ENCODE assay signal across 22 cellular contexts in genomic region chrX:2330487-2330886, GRCh38.
DNase-seq lines count a peak whose midpoint lies in the region; ATAC-seq, FAIRE-seq and TF ChIP-seq lines count a peak whose summit lies in the region.
"Had no signal": no experiment of that assay in that cellular context is flagged by ENCODE, and none has a peak within 500 bp of the region (broad histone marks: within the 10 kb centered on the region; RNA-seq: fewer than 3 reads in every experiment).

No MANE protein-coding gene starts in this region.

- TF ChIP-seq EP300 in HepG2 (IDR thresholded peaks at IDR 0.05; ENCODE audit: low read depth in 2 of 2, low read length in 2 of 2), result no peak
- TF ChIP-seq EP300 in HepG2 (CRISPR knock-in tag; IDR thresholded peaks at IDR 0.05; ENCODE audit: borderline replicate concordance), result no peak
- no peak for TF ChIP-seq EP300 in K562 (IDR thresholded peaks at IDR 0.05; ENCODE audit: low read length)

- H3K9me3 ChIP-seq in HepG2 (ENCODE audit: low read length) (no peaks in the 10 kb centered on the region), right lobe of liver (no peaks in the 10 kb centered on the region), K562 (replicated peaks; ENCODE audit: control insufficient read depth, insufficient read depth, low read depth, low read length) (no peaks in the 10 kb centered on the region), neutrophil (no peaks in the 10 kb centered on the region), colonic mucosa (no peaks in the 10 kb centered on the region)
- H3K9me3 ChIP-seq: Caco-2 had no signal

- CTCF ChIA-PET in HepG2 (lab: Yijun Ruan, JAX; ENCODE audit: low intra/inter-chr PET ratio, low total read pairs), result no interaction called here
- CTCF ChIA-PET in K562 (lab: Yijun Ruan, JAX; ENCODE audit: low intra/inter-chr PET ratio), result no interaction called here

- FAIRE-seq in HepG2 (lab: Jason Lieb, UNC), result no peak
- no peak for FAIRE-seq in K562 (lab: Jason Lieb, UNC)
- FAIRE-seq: GM12878, GM19239 had no signal

- POLR2A ChIA-PET in HepG2 (lab: Yijun Ruan, JAX), result no interaction called here
- POLR2A ChIA-PET in K562 (lab: Yijun Ruan, JAX), result no interaction called here

- no peak for ATAC-seq in HepG2
- ATAC-seq in right lobe of liver, result no peak
- ATAC-seq in K562, result no peak
- no peak for ATAC-seq in GM21786 (IDR thresholded peaks at IDR 0.05; ENCODE audit: unreplicated experiment)
- ATAC-seq: CD8-positive, alpha-beta T cell; GM12878; GM23338; HCT116 had no signal

- H3K4me2 ChIP-seq in HepG2 (ENCODE audit: low read depth, low read length), result no peak overlapping the region
- H3K4me2 ChIP-seq in K562 (ENCODE audit: insufficient read depth, low read length), result no peak overlapping the region
- H3K4me2 ChIP-seq: BLaER1, GM23338 had no signal

- no peak overlapping the region for H3K27ac ChIP-seq in HepG2 (ENCODE audit: extremely low read length, insufficient read depth, low read length)
- no peak overlapping the region for H3K27ac ChIP-seq in right lobe of liver
- no peak overlapping the region for H3K27ac ChIP-seq in K562 (ENCODE audit: extremely low read depth, low read depth, low read length)
- H3K27ac ChIP-seq in neutrophil, result peak overlapping the region; percentile 71
- no peak overlapping the region for H3K27ac ChIP-seq in colonic mucosa
- H3K27ac ChIP-seq: BLaER1, C4-2B had no signal

- H3K9ac ChIP-seq in HepG2 (ENCODE audit: insufficient read depth, low read depth, low read length) (no peak overlapping the region), K562 (ENCODE audit: insufficient read depth in 1 of 2, low read depth in 2 of 2, low read length in 2 of 2) (no peak overlapping the region), colonic mucosa (ENCODE audit: low read depth in 2 of 2, low read length in 2 of 2) (no peak overlapping the region)
- H3K9ac ChIP-seq: BLaER1 had no signal

- no peaks in the 10 kb centered on the region; a peak in 1 of 5 replicates for H3K36me3 ChIP-seq in HepG2 (replicated peaks in 1 of 2; ENCODE audit: control insufficient read depth in 1 of 2, insufficient read depth in 2 of 2, low read length in 2 of 2)
- H3K36me3 ChIP-seq in right lobe of liver, result no peaks in the 10 kb centered on the region
- no peaks in the 10 kb centered on the region for H3K36me3 ChIP-seq in K562 (ENCODE audit: control insufficient read depth, insufficient read depth, low read length)
- H3K36me3 ChIP-seq in neutrophil, result no peaks in the 10 kb centered on the region
- H3K36me3 ChIP-seq in colonic mucosa, result no peaks in the 10 kb centered on the region

- H4K20me1 ChIP-seq in HepG2 (ENCODE audit: insufficient read depth, low read length) (no peaks in the 10 kb centered on the region), K562 (replicated peaks; ENCODE audit: control insufficient read depth, insufficient read depth, low read length) (no peaks in the 10 kb centered on the region)

- BruUV-seq in HepG2 (replicated peaks; lab: Mats Ljungman, UMichigan) (no TSS peak), K562 (replicated peaks; lab: Mats Ljungman, UMichigan) (no TSS peak)

- H3K27me3 ChIP-seq in HepG2 (ENCODE audit: control insufficient read depth in 1 of 2, insufficient read depth in 2 of 2, low read length in 2 of 2) (no peaks in the 10 kb centered on the region), right lobe of liver (no peaks in the 10 kb centered on the region), K562 (ENCODE audit: control insufficient read depth in 2 of 2, insufficient read depth in 2 of 2, low read length in 2 of 2) (no peaks in the 10 kb centered on the region), neutrophil (no peaks in the 10 kb centered on the region), colonic mucosa (no peaks in the 10 kb centered on the region)
- H3K27me3 ChIP-seq: BLaER1 had no signal

- no peak for TF ChIP-seq POLR2A in HepG2 (IDR thresholded peaks at IDR 0.05; ENCODE audit: insufficient read depth in 1 of 2, low read depth in 2 of 2, low read length in 2 of 2)
- TF ChIP-seq POLR2A in right lobe of liver (IDR thresholded peaks at IDR 0.05), result no peak
- no peak for TF ChIP-seq POLR2A in K562 (conservative IDR thresholded peaks at IDR 0.05)

- intact Hi-C loops in HepG2 (cut with micrococcal nuclease; ENCODE audit: unreplicated experiment) (no loop called here), right lobe of liver (cut with DNase I) (no loop called here), K562 (cut with micrococcal nuclease) (no loop called here), colonic mucosa (cut with DNase I) (no loop called here)

- no peak overlapping the region for H3K4me3 ChIP-seq in HepG2 (replicated peaks in 1 of 3; ENCODE audit: insufficient read depth in 1 of 3, low read depth in 2 of 3, low read length in 3 of 3)
- H3K4me3 ChIP-seq in right lobe of liver, result no peak overlapping the region
- no peak overlapping the region for H3K4me3 ChIP-seq in K562
- H3K4me3 ChIP-seq in neutrophil (ENCODE audit: low read depth in 1 of 2, low read length in 1 of 2), result no peak overlapping the region
- H3K4me3 ChIP-seq in colonic mucosa, result no peak overlapping the region
- H3K4me3 ChIP-seq: BLaER1, GM12878, GM23338 had no signal

- H2AFZ ChIP-seq in HepG2 (ENCODE audit: low read length), result no peak overlapping the region
- no peak overlapping the region for H2AFZ ChIP-seq in K562 (ENCODE audit: low read depth, low read length)
- H2AFZ ChIP-seq: GM23338 had no signal

- DNase-seq in HepG2 (ENCODE audit: low spot score) (no peak), right lobe of liver (no peak), K562 (ENCODE audit: extremely low read depth in 1 of 4, low spot score in 3 of 4) (no peak), colonic mucosa (no peak)
- DNase-seq in activated CD4-positive, alpha-beta T cell treated with anti-CD3 and anti-CD28 coated beads for 48 hours, result no peak
- DNase-seq: Caco-2; CD4-positive, CD25-positive, alpha-beta regulatory T cell; CD8-positive, alpha-beta T cell; DMS 273 treated with DMSO at 0.1 percent for 48 hours; DMS79; EL; GDM1; H9; HFFc6 had no signal

- in situ Hi-C loops in HepG2 (cut with HindIII; ENCODE audit: extremely low pct_ligation_motif_present, low pct_unique_long_range_greater_than_20kb) (no loop called here), K562 (cut with MboI) (no loop called here)

- TF ChIP-seq RAD21 in HepG2 (CRISPR knock-in tag; IDR thresholded peaks at IDR 0.05) (no peak), K562 (CRISPR knock-in tag; conservative IDR thresholded peaks at IDR 0.05 in 1 of 2, IDR thresholded peaks at IDR 0.05 in 1 of 2) (no peak)

- H3K79me2 ChIP-seq in HepG2 (ENCODE audit: insufficient read depth, low read length) (no peaks in the 10 kb centered on the region), K562 (ENCODE audit: control insufficient read depth, insufficient read depth, low read length) (no peaks in the 10 kb centered on the region)

- H3K4me1 ChIP-seq in HepG2 (ENCODE audit: insufficient read depth, low read length) (peaks cover 17% of the 10 kb centered on the region), right lobe of liver (peaks cover 0 to 8% (median 0%) of the 10 kb centered on the region in 4 donors), K562 (replicated peaks in 1 of 2; ENCODE audit: control insufficient read depth in 2 of 2, insufficient read depth in 2 of 2, low read length in 2 of 2) (no peaks in the 10 kb centered on the region), neutrophil (ENCODE audit: control insufficient read depth in 1 of 2, insufficient read depth in 1 of 2, low read depth in 1 of 2, low read length in 1 of 2) (peaks cover 8 to 11% of the 10 kb centered on the region in 2 experiments), colonic mucosa (no peaks in the 10 kb centered on the region)
- H3K4me1 ChIP-seq: BLaER1, Caco-2 had no signal

- 88% methylated on average over 2 of the region's 2 CpGs for WGBS in HepG2 (ENCODE audit: low lambda C conversion rate)
- WGBS in right lobe of liver (ENCODE audit: insufficient coverage, low coverage, low lambda C conversion rate, missing lambda C conversion rate), result 75% methylated on average over 1 of the region's 2 CpGs
- no CpG with 5 or more reads among the region's 2 CpGs for WGBS in K562 (ENCODE audit: insufficient coverage, low coverage, missing lambda C conversion rate)

- TF ChIP-seq CTCF in HepG2 (CRISPR knock-in tag; IDR thresholded peaks at IDR 0.05) (no peak), right lobe of liver (IDR thresholded peaks at IDR 0.05) (no peak), K562 (IDR thresholded peaks at IDR 0.05 in 2 of 3, conservative IDR thresholded peaks at IDR 0.05 in 1 of 3; ENCODE audit: insufficient read depth in 2 of 3, low read depth in 1 of 3, low read length in 3 of 3) (no peak), neutrophil (IDR thresholded peaks at IDR 0.05) (no peak), colonic mucosa (IDR thresholded peaks at IDR 0.05) (no peak)

- no peaks in the 10 kb centered on the region for H3K9me1 ChIP-seq in K562 (ENCODE audit: control insufficient read depth, insufficient read depth, low read length)

TF ChIP-seq in K562, 482 proteins besides CTCF, POLR2A, EP300 and RAD21 (continues in another document):
- TF ChIP-seq ZNF512 (tag; IDR thresholded peaks at IDR 0.05) (peak; percentile 55; the same call in 1 of the 2 replicates), MTA1 (IDR thresholded peaks at IDR 0.05; ENCODE audit: borderline replicate concordance) (0 out of 2 replicates have a peak, but pooled peaks have one; percentile 28)

Comparison
In these comparisons a context has a peak if more than half of its experiments do, and no peak if none do; other contexts are left out.
1. Of the 241 proteins assayed by ChIP-seq in both HepG2 and K562: peak only in HepG2: PCBP2; only in K562: MTA1 and ZNF512; in both: none; in neither: 238.